Comparison of ENCODE assay signal across 8 cellular contexts in genomic region chr20:37564388-37565133, GRCh38. TPM values are rescaled to one million over a fixed set of nuclear protein-coding genes. Genes with fewer than 3 reads are reported as not detected.
DNase-seq lines count a peak whose midpoint lies in the region; ATAC-seq, FAIRE-seq and TF ChIP-seq lines count a peak whose summit lies in the region.

No MANE protein-coding gene starts in this region.

- no peak overlapping the region for H3K27ac ChIP-seq in DND-41 (ENCODE audit: low read length)
- no peak overlapping the region for H3K27ac ChIP-seq in HepG2 (ENCODE audit: extremely low read length, insufficient read depth, low read length)

- TF ChIP-seq CTCF in DND-41 (IDR thresholded peaks at IDR 0.05; ENCODE audit: borderline replicate concordance, extremely low read depth, low read length, poor library complexity, severe bottlenecking) = peak; percentile 91
- TF ChIP-seq CTCF in LNCAP (IDR thresholded peaks at IDR 0.05) = peak; percentile 96
- peak; percentile 98 for TF ChIP-seq CTCF in bronchial epithelial cell (IDR thresholded peaks at IDR 0.05; ENCODE audit: insufficient read depth, low read length, severe bottlenecking)
- peak; percentile 99 for TF ChIP-seq CTCF in HepG2 (CRISPR knock-in tag; IDR thresholded peaks at IDR 0.05)

- TF ChIP-seq EP300 in HepG2 (IDR thresholded peaks at IDR 0.05; ENCODE audit: low read depth in 2 of 2, low read length in 2 of 2) (no peak), HepG2 (CRISPR knock-in tag; IDR thresholded peaks at IDR 0.05; ENCODE audit: borderline replicate concordance) (no peak)

- POLR2A ChIA-PET in HepG2 (lab: Yijun Ruan, JAX) = no interaction called here

- ATAC-seq in DND-41 (ENCODE audit: insufficient read depth, low read depth) (peak; percentile 75), HepG2 (peak; percentile 87), GM19455 (IDR thresholded peaks at IDR 0.05; ENCODE audit: unreplicated experiment) (no peak)

- no TSS peak for BruUV-seq in HepG2 (replicated peaks; lab: Mats Ljungman, UMichigan)

- in situ Hi-C loops in HepG2 (cut with HindIII; ENCODE audit: extremely low pct_ligation_motif_present, low pct_unique_long_range_greater_than_20kb) = loop anchor here (5.0 to 25.0 kb wide), 3 partner anchors 333 to 648 kb away; no protein-coding TSS in a partner anchor

- no peaks in the 10 kb centered on the region for H3K36me3 ChIP-seq in DND-41 (ENCODE audit: insufficient read depth, low read length)
- H3K36me3 ChIP-seq in bronchial epithelial cell (ENCODE audit: control insufficient read depth, insufficient read depth, low read length) = no peaks in the 10 kb centered on the region
- no peaks in the 10 kb centered on the region for H3K36me3 ChIP-seq in HepG2 (replicated peaks in 1 of 2; ENCODE audit: control insufficient read depth in 1 of 2, insufficient read depth in 2 of 2, low read length in 2 of 2)

- H3K9ac ChIP-seq in DND-41 (ENCODE audit: low read depth, low read length) (no peak overlapping the region), HepG2 (ENCODE audit: insufficient read depth, low read depth, low read length) (no peak overlapping the region)

- H3K79me2 ChIP-seq in DND-41 (ENCODE audit: insufficient read depth, low read length) (no peaks in the 10 kb centered on the region), HepG2 (ENCODE audit: insufficient read depth, low read length) (no peaks in the 10 kb centered on the region)

- CTCF ChIA-PET in HepG2 (lab: Yijun Ruan, JAX; ENCODE audit: low intra/inter-chr PET ratio, low total read pairs) = interaction anchor here (0.9 to 2.4 kb wide), 3 partner anchors 193 to 429 kb away, joined by 3 to 13 read pairs (median 4); partner anchors contain the start of gene VSTM2L

- intact Hi-C loops in HepG2 (cut with micrococcal nuclease; ENCODE audit: unreplicated experiment) = loop anchor here (1.0 to 10.0 kb wide), 2 partner anchors 330 to 429 kb away; no protein-coding TSS in a partner anchor

- no peak overlapping the region for H3K4me3 ChIP-seq in DND-41 (ENCODE audit: low read depth in 1 of 2, low read length in 2 of 2)
- H3K4me3 ChIP-seq in bronchial epithelial cell (ENCODE audit: low read depth, low read length) = no peak overlapping the region
- peak overlapping the region in 2 of 3 experiments; percentile 12 to 50; a peak in 2 of 6 replicates for H3K4me3 ChIP-seq in HepG2 (replicated peaks in 1 of 3; ENCODE audit: insufficient read depth in 1 of 3, low read depth in 2 of 3, low read length in 3 of 3)

- no peak for FAIRE-seq in bronchial epithelial cell (lab: Jason Lieb, UNC)
- FAIRE-seq in HepG2 (lab: Jason Lieb, UNC) = no peak

- H2AFZ ChIP-seq in DND-41 (ENCODE audit: low read depth, low read length) (no peak overlapping the region), HepG2 (ENCODE audit: low read length) (no peak overlapping the region)

- H3K4me2 ChIP-seq in DND-41 (ENCODE audit: insufficient read depth, low read length) = 0 out of 2 replicates have a peak overlapping the region, but pooled peaks have one; percentile 16
- peak overlapping the region; percentile 70 for H3K4me2 ChIP-seq in HepG2 (ENCODE audit: low read depth, low read length)

- H3K27me3 ChIP-seq in DND-41 (ENCODE audit: insufficient read depth, low read length, poor library complexity) = peaks cover 35% of the 10 kb centered on the region
- no peaks in the 10 kb centered on the region for H3K27me3 ChIP-seq in bronchial epithelial cell (ENCODE audit: control insufficient read depth, insufficient read depth, low read length)
- peaks cover 6 to 65% of the 10 kb centered on the region in 2 experiments; a peak in 4 of 5 replicates for H3K27me3 ChIP-seq in HepG2 (ENCODE audit: control insufficient read depth in 1 of 2, insufficient read depth in 2 of 2, low read length in 2 of 2)

- 3% methylated on average over 28 of the region's 34 CpGs for WGBS in HepG2 (ENCODE audit: low lambda C conversion rate)

- H3K4me1 ChIP-seq in DND-41 (ENCODE audit: insufficient read depth, low read length) (peaks cover 29% of the 10 kb centered on the region), HepG2 (ENCODE audit: insufficient read depth, low read length) (peaks cover 33% of the 10 kb centered on the region)

- peak; percentile 99 for TF ChIP-seq RAD21 in HepG2 (CRISPR knock-in tag; IDR thresholded peaks at IDR 0.05)

- no peaks in the 10 kb centered on the region for H3K9me3 ChIP-seq in DND-41 (ENCODE audit: insufficient read depth, low read length, severe bottlenecking)
- H3K9me3 ChIP-seq in HepG2 (ENCODE audit: low read length) = no peaks in the 10 kb centered on the region

- DNase-seq in DND-41 (peak; percentile 55), T-helper 1 cell (peak in 3 of 5 donors; percentile 7 to 24 (median 15)), bronchial epithelial cell (ENCODE audit: low read depth) (no peak), HepG2 (ENCODE audit: low spot score) (peak; percentile 30), foreskin melanocyte (no peak)
- DNase-seq in stimulated activated CD8-positive, alpha-beta memory T cell treated with anti-CD3 and anti-CD28 coated beads, Interleukin-12 subunit alpha, Interleukin-12 subunit beta, amount 100 ng/mL, for 1 hour (ENCODE audit: low read depth) = peak; percentile 15

- peaks cover 16% of the 10 kb centered on the region; the same call in 1 of the 2 replicates for H4K20me1 ChIP-seq in DND-41 (ENCODE audit: insufficient read depth, low read length)
- no peaks in the 10 kb centered on the region for H4K20me1 ChIP-seq in HepG2 (ENCODE audit: insufficient read depth, low read length)

- TF ChIP-seq POLR2A in HepG2 (IDR thresholded peaks at IDR 0.05; ENCODE audit: insufficient read depth in 1 of 2, low read depth in 2 of 2, low read length in 2 of 2) = no peak

TF ChIP-seq in HepG2, 621 proteins besides CTCF, POLR2A, EP300 and RAD21 (continues in another document):
- TF ChIP-seq ZBTB21 (CRISPR knock-in tag; IDR thresholded peaks at IDR 0.05) (0 out of 2 replicates have a peak, but pooled peaks have one; percentile 29), ZNF333 (CRISPR knock-in tag; IDR thresholded peaks at IDR 0.05; ENCODE audit: borderline replicate concordance) (peak; percentile 67; the same call in 1 of the 2 replicates), MIXL1 (CRISPR knock-in tag; IDR thresholded peaks at IDR 0.05) (peak; percentile 20; the same call in 1 of the 2 replicates), PITX1 (CRISPR knock-in tag; IDR thresholded peaks at IDR 0.05) (peak; percentile 15; the same call in 1 of the 2 replicates), KDM2A (CRISPR knock-in tag; IDR thresholded peaks at IDR 0.05; ENCODE audit: borderline replicate concordance, low read depth) (peak; percentile 87), ZFP90 (CRISPR knock-in tag; IDR thresholded peaks at IDR 0.05; ENCODE audit: borderline replicate concordance) (peak; percentile 56; the same call in 1 of the 2 replicates)

RNA-seq across cellular contexts. Expression of gene BLCAP, which starts 36.9 kb away (rescaled TPM):
- total RNA-seq in bronchial epithelial cell (51.1 and 75.3 TPM in 2 replicates), HepG2 (2016; rRNA removed; fragmentation: Illumina TruSeq; extraction: Trizol) (34.9 and 52.4 TPM in 2 replicates)
- 17.2 and 22.5 TPM in 2 replicates for total RNA-seq in HepG2 (2016; cell fraction: cytosol; rRNA removed; fragmentation: Illumina TruSeq; extraction: Trizol; ENCODE audit: low read depth)
- total RNA-seq in HepG2 (2016; cell fraction: insoluble cytoplasmic fraction; rRNA removed; fragmentation: Illumina TruSeq; extraction: Trizol) = 38.0 and 49.3 TPM in 2 replicates
- total RNA-seq in HepG2 (2016; cell fraction: membrane; rRNA removed; fragmentation: Illumina TruSeq; extraction: Trizol) = 51.0 and 56.2 TPM in 2 replicates
- total RNA-seq in HepG2 (2016; cell fraction: nucleus; rRNA removed; fragmentation: Illumina TruSeq; extraction: Trizol) = 51.2 and 62.7 TPM in 2 replicates
- polyA plus RNA-seq in HepG2 (2011; rRNA removed) = 86.8 and 87.3 TPM in 2 replicates
- polyA plus RNA-seq in HepG2 (2011; cell fraction: cytosol; rRNA removed) = 70.1 and 103 TPM in 2 replicates
- 88.0 and 105 TPM in 2 replicates for polyA plus RNA-seq in HepG2 (2011; cell fraction: nucleus; rRNA removed)
- 48.1 and 53.7 TPM in 2 replicates for polyA plus RNA-seq in HepG2 (2012)
- 20.3 and 24.7 TPM in 2 replicates for polyA plus RNA-seq in HepG2 (2016; cell fraction: cytosol; fragmentation: Illumina TruSeq; extraction: Trizol; ENCODE audit: low read depth)
- 48.7 and 55.1 TPM in 2 replicates for polyA plus RNA-seq in HepG2 (2016; cell fraction: insoluble cytoplasmic fraction; fragmentation: Illumina TruSeq; extraction: Trizol; ENCODE audit: low read depth)
- 52.2 and 55.0 TPM in 2 replicates for polyA plus RNA-seq in HepG2 (2016; cell fraction: membrane; fragmentation: Illumina TruSeq; extraction: Trizol; ENCODE audit: low read depth)
- 97.6 and 101 TPM in 2 replicates for polyA plus RNA-seq in HepG2 (2016; cell fraction: nucleus; fragmentation: Illumina TruSeq; extraction: Trizol; ENCODE audit: insufficient read depth, low read depth)
- 129 and 137 TPM in 2 replicates for polyA minus RNA-seq in HepG2 (2011; rRNA and poly(A)+ RNA removed; ENCODE audit: low replicate concordance)
- 28.5 and 36.9 TPM in 2 replicates for polyA minus RNA-seq in HepG2 (2011; cell fraction: cytosol; rRNA and poly(A)+ RNA removed)
- polyA minus RNA-seq in HepG2 (2011; cell fraction: nucleus; rRNA and poly(A)+ RNA removed) = 87.7 and 95.1 TPM in 2 replicates

RNA-seq across cellular contexts. Expression of gene NNAT, which starts 43.5 kb away (rescaled TPM):
- not detected in 2 replicates for total RNA-seq in bronchial epithelial cell
- not detected in 2 replicates for total RNA-seq in HepG2 (2016; rRNA removed; fragmentation: Illumina TruSeq; extraction: Trizol)
- total RNA-seq in HepG2 (2016; cell fraction: cytosol; rRNA removed; fragmentation: Illumina TruSeq; extraction: Trizol; ENCODE audit: low read depth) = not detected in 2 replicates
- not detected in 2 replicates for total RNA-seq in HepG2 (2016; cell fraction: insoluble cytoplasmic fraction; rRNA removed; fragmentation: Illumina TruSeq; extraction: Trizol)
- total RNA-seq in HepG2 (2016; cell fraction: membrane; rRNA removed; fragmentation: Illumina TruSeq; extraction: Trizol) = not detected in 2 replicates
- not detected in 2 replicates for total RNA-seq in HepG2 (2016; cell fraction: nucleus; rRNA removed; fragmentation: Illumina TruSeq; extraction: Trizol)
- not detected in 2 replicates for polyA plus RNA-seq in HepG2 (2011; rRNA removed)
- not detected in 2 replicates for polyA plus RNA-seq in HepG2 (2011; cell fraction: cytosol; rRNA removed)
- not detected in 2 replicates for polyA plus RNA-seq in HepG2 (2011; cell fraction: nucleus; rRNA removed)
- 1.4 and 1.6 TPM in 2 replicates for polyA plus RNA-seq in HepG2 (2012)
- not detected in 2 replicates for polyA plus RNA-seq in HepG2 (2016; cell fraction: cytosol; fragmentation: Illumina TruSeq; extraction: Trizol; ENCODE audit: low read depth)
- not detected in 2 replicates for polyA plus RNA-seq in HepG2 (2016; cell fraction: insoluble cytoplasmic fraction; fragmentation: Illumina TruSeq; extraction: Trizol; ENCODE audit: low read depth)
- polyA plus RNA-seq in HepG2 (2016; cell fraction: membrane; fragmentation: Illumina TruSeq; extraction: Trizol; ENCODE audit: low read depth) = not detected in 2 replicates
- not detected in 2 replicates for polyA plus RNA-seq in HepG2 (2016; cell fraction: nucleus; fragmentation: Illumina TruSeq; extraction: Trizol; ENCODE audit: insufficient read depth, low read depth)
- not detected in 2 replicates for polyA minus RNA-seq in HepG2 (2011; rRNA and poly(A)+ RNA removed; ENCODE audit: low replicate concordance)
- polyA minus RNA-seq in HepG2 (2011; cell fraction: cytosol; rRNA and poly(A)+ RNA removed) = not detected in 2 replicates
- polyA minus RNA-seq in HepG2 (2011; cell fraction: nucleus; rRNA and poly(A)+ RNA removed) = not detected in 2 replicates

Comparison
In these comparisons a context has a peak if more than half of its experiments do, and no peak if none do; other contexts are left out.
1. DNase-seq: peak in DND-41 (single experiment), T-helper 1 cell (3 of 5), HepG2 (single experiment) and stimulated activated CD8-positive, alpha-beta memory T cell treated with anti-CD3 and anti-CD28 coated beads, Interleukin-12 subunit alpha, Interleukin-12 subunit beta, amount 100 ng/mL, for 1 hour (single experiment); none in bronchial epithelial cell (single experiment) and foreskin melanocyte (single experiment).
2. H3K4me3 ChIP-seq: peak in HepG2 (2 of 3); none in DND-41 (0 of 2) and bronchial epithelial cell (single experiment).
3. Peak in every context shown above with its lines, with median percentiles within 50 percentile points of each other: CTCF ChIP-seq.